Comparison of ENCODE assay signal across 8 cellular contexts in genomic region chr2:152174574-152174973, GRCh38. TPM values are rescaled to one million over a fixed set of nuclear protein-coding genes. Genes with fewer than 3 reads are reported as not detected.
DNase-seq lines count a peak whose midpoint lies in the region; ATAC-seq and TF ChIP-seq lines count a peak whose summit lies in the region.

No MANE protein-coding gene starts in this region.

- no peaks in the 10 kb centered on the region for H3K27me3 Mint-ChIP-seq in stimulated activated naive CD8-positive, alpha-beta T cell treated with anti-CD3 and anti-CD28 coated beads, Interleukin-15, Interleukin-2, amounts not matched to agents 100 ng/mL and 50 ng/mL, for 24 hours

- H3K27ac Mint-ChIP-seq in stimulated activated naive CD8-positive, alpha-beta T cell treated with anti-CD3 and anti-CD28 coated beads, Interleukin-15, Interleukin-2, amounts not matched to agents 100 ng/mL and 50 ng/mL, for 24 hours, result peak overlapping the region; percentile 67

- no peaks in the 10 kb centered on the region for H3K27me3 ChIP-seq in mucosa of stomach (ENCODE audit: control insufficient read depth, insufficient read depth, low read length)

- H3K36me3 Mint-ChIP-seq in stimulated activated naive CD8-positive, alpha-beta T cell treated with anti-CD3 and anti-CD28 coated beads, Interleukin-15, Interleukin-2, amounts not matched to agents 100 ng/mL and 50 ng/mL, for 24 hours (ENCODE audit: low read depth), result peaks cover 5% of the 10 kb centered on the region

- no peak for TF ChIP-seq CTCF in cardiac fibroblast (IDR thresholded peaks at IDR 0.05; ENCODE audit: low read depth, low read length)
- TF ChIP-seq CTCF in omental fat pad (IDR thresholded peaks at IDR 0.05), result no peak

- ATAC-seq in stimulated activated naive CD8-positive, alpha-beta T cell treated with anti-CD3 and anti-CD28 coated beads, Interleukin-15, Interleukin-2, amounts not matched to agents 100 U/mL and 50 U/mL, for 24 hours, result no peak
- no peak for ATAC-seq in omental fat pad (ENCODE audit: low FRiP score)

- no peak for DNase-seq in stimulated activated naive CD8-positive, alpha-beta T cell treated with anti-CD3 and anti-CD28 coated beads, Interleukin-15, Interleukin-2, amounts not matched to agents 100 U/mL and 50 U/mL, for 24 hours
- DNase-seq in cardiac fibroblast (ENCODE audit: low read depth in 2 of 2), result no peak
- no peak for DNase-seq in omental fat pad (ENCODE audit: low spot score)
- no peak for DNase-seq in mesenteric fat pad (ENCODE audit: low spot score)
- DNase-seq in NCI-H2171 treated with DMSO at 0.1 percent for 48 hours (lab: John Stamatoyannopoulos, UW), result no peak
- no peak for DNase-seq in AG20443 (ENCODE audit: low spot score)

- H3K4me1 Mint-ChIP-seq in stimulated activated naive CD8-positive, alpha-beta T cell treated with anti-CD3 and anti-CD28 coated beads, Interleukin-15, Interleukin-2, amounts not matched to agents 100 ng/mL and 50 ng/mL, for 24 hours (ENCODE audit: low read depth), result peaks cover 41% of the 10 kb centered on the region

- no peaks in the 10 kb centered on the region for H3K9me3 ChIP-seq in mucosa of stomach (ENCODE audit: control insufficient read depth, low read length)

- H3K4me3 Mint-ChIP-seq in stimulated activated naive CD8-positive, alpha-beta T cell treated with anti-CD3 and anti-CD28 coated beads, Interleukin-15, Interleukin-2, amounts not matched to agents 100 ng/mL and 50 ng/mL, for 24 hours, result peak overlapping the region; percentile 94

- H3K4me3 ChIP-seq in cardiac fibroblast (replicated peaks in 1 of 2; ENCODE audit: low read depth in 2 of 2, low read length in 2 of 2) (peak overlapping the region; percentile 86 to 98), mucosa of stomach (ENCODE audit: low read length) (peak overlapping the region; percentile 93)

- H3K36me3 ChIP-seq in mucosa of stomach (ENCODE audit: control insufficient read depth, insufficient read depth, low read length), result no peaks in the 10 kb centered on the region

- H3K9ac ChIP-seq in mucosa of stomach (ENCODE audit: low read length), result peak overlapping the region; percentile 97

- no peaks in the 10 kb centered on the region for H3K9me3 Mint-ChIP-seq in stimulated activated naive CD8-positive, alpha-beta T cell treated with anti-CD3 and anti-CD28 coated beads, Interleukin-15, Interleukin-2, amounts not matched to agents 100 ng/mL and 50 ng/mL, for 24 hours

- peaks cover 29% of the 10 kb centered on the region for H3K4me1 ChIP-seq in mucosa of stomach (ENCODE audit: control insufficient read depth, insufficient read depth, low read length)

RNA-seq across cellular contexts. Expression of gene STAM2, which starts 1.0 kb away (rescaled TPM):
- total RNA-seq in omental fat pad, result 10 to 100 TPM; 23.9 to 47.8 (median 33.4) TPM
- 31.4 TPM for total RNA-seq in mesenteric fat pad
